In genomic region chr20:53502820-53503219, GRCh38 we compare ENCODE assay signal across 15 cellular contexts.
"Had no signal": no experiment of that assay in that cellular context is flagged by ENCODE, and none has a peak within 500 bp of the region (broad histone marks: within the 10 kb centered on the region; RNA-seq: fewer than 3 reads in every experiment).

No MANE protein-coding gene starts in this region.

- H3K27me3 ChIP-seq: body of pancreas, esophagus squamous epithelium, neutrophil, right atrium auricular region, spleen, testis, upper lobe of right lung had no signal

- DNase-seq: activated naive CD8-positive, alpha-beta T cell treated with anti-CD3 and anti-CD28 coated beads for 36 hours; amygdala; body of pancreas; effector CD4-positive, alpha-beta T cell; esophagus squamous epithelium; hippocampal formation; spleen; stimulated activated naive CD8-positive, alpha-beta T cell treated with anti-CD3 and anti-CD28 coated beads, Interleukin-15, amount 100 ng/mL, for 72 hours; testis; upper lobe of right lung had no signal

- H3K36me3 ChIP-seq: esophagus squamous epithelium, neutrophil, right atrium auricular region, spleen, upper lobe of right lung had no signal

- H3K4me3 ChIP-seq: body of pancreas, coronary artery, right atrium auricular region, spleen, testis, upper lobe of right lung had no signal

- H3K4me1 ChIP-seq: body of pancreas, esophagus squamous epithelium, right atrium auricular region, spleen, testis, upper lobe of right lung had no signal

- H3K9me3 ChIP-seq: body of pancreas, esophagus squamous epithelium, neutrophil, right atrium auricular region, spleen, testis, upper lobe of right lung had no signal

- H3K27ac ChIP-seq: body of pancreas, coronary artery, neutrophil, right atrium auricular region, spleen, testis, upper lobe of right lung had no signal

- FAIRE-seq: endothelial cell of umbilical vein, keratinocyte had no signal
